ENCODE assay signal across 16 cellular contexts in the genomic region with DNA sequence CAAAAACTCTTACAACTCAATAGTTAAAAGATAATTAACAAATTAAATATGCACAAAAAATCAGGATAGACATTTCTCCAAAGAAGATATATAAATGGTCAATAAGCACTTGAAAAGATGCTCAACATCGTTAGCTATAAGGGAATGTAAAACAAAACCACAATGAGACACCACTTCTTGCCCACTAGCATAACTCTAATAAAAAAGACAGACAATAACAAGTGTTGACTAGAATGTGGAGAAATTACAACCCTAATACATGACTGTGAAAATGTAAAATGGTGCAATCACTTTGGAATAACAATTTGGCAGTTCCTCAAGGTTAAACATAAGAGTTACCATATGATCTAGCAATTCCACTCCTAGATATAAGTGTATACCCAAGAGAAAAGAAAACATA.
DNase-seq lines count a peak whose midpoint lies in the region; ATAC-seq and TF ChIP-seq lines count a peak whose summit lies in the region.
"Had no signal": no experiment of that assay in that cellular context is flagged by ENCODE, and none has a peak within 500 bp of the region (broad histone marks: within the 10 kb centered on the region; RNA-seq: fewer than 3 reads in every experiment).

No MANE protein-coding gene starts in this region.

- H3K4me1 ChIP-seq in HEK293 (ENCODE audit: control insufficient read depth, insufficient read depth, low read length): peaks cover 2% of the 10 kb centered on the region; the same call in 1 of the 2 replicates
- no peaks in the 10 kb centered on the region for H3K4me1 ChIP-seq in PC-3 (ENCODE audit: insufficient read depth, low read length)

- no peak overlapping the region for H3K4me2 ChIP-seq in PC-3 (ENCODE audit: low read length)
- H3K4me2 ChIP-seq: BLaER1 treated with 17β-estradiol and CSF1 and Interleukin-3, amounts not matched to agents 10 nM and 100 nM had no signal

- ATAC-seq in GM19395 (IDR thresholded peaks at IDR 0.05; ENCODE audit: unreplicated experiment) (no peak), HG03469 (IDR thresholded peaks at IDR 0.05; ENCODE audit: unreplicated experiment) (no peak), HG03196 (IDR thresholded peaks at IDR 0.05; ENCODE audit: unreplicated experiment) (no peak), PC-3 (no peak)

- no peak overlapping the region for H2AFZ ChIP-seq in PC-3 (ENCODE audit: low read length)

- H3K9me3 ChIP-seq in HEK293 (ENCODE audit: control insufficient read depth, insufficient read depth, low read depth, low read length) (no peaks in the 10 kb centered on the region), PC-3 (ENCODE audit: low read length) (no peaks in the 10 kb centered on the region)
- H3K9me3 ChIP-seq: BLaER1 treated with 17β-estradiol and CSF1 and Interleukin-3, amounts not matched to agents 10 nM and 100 nM had no signal

- POLR2A ChIA-PET in HEK293 (lab: Yijun Ruan, JAX) (no interaction called here), PC-3 (lab: Charles Lee; ENCODE audit: unreplicated experiment) (no interaction called here)

- no peak overlapping the region for H3K9ac ChIP-seq in PC-3 (ENCODE audit: low read length)
- H3K9ac ChIP-seq: BLaER1 treated with 17β-estradiol and CSF1 and Interleukin-3, amounts not matched to agents 10 nM and 100 nM had no signal

- H3K36me3 ChIP-seq in HEK293 (ENCODE audit: control insufficient read depth in 2 of 2, insufficient read depth in 1 of 2, low read length in 2 of 2): no peaks in the 10 kb centered on the region
- no peaks in the 10 kb centered on the region for H3K36me3 ChIP-seq in PC-3 (ENCODE audit: low read depth, low read length)
- H3K36me3 ChIP-seq: BLaER1 treated with 17β-estradiol and CSF1 and Interleukin-3, amounts not matched to agents 10 nM and 100 nM had no signal

- no peaks in the 10 kb centered on the region for H3K79me2 ChIP-seq in PC-3 (ENCODE audit: low read length)

- peaks cover 5% of the 10 kb centered on the region; the same call in 1 of the 2 replicates for H3K27me3 ChIP-seq in PC-3 (ENCODE audit: low read length)
- H3K27me3 ChIP-seq: BLaER1 treated with 17β-estradiol and CSF1 and Interleukin-3, amounts not matched to agents 10 nM and 100 nM had no signal

- H3K4me3 ChIP-seq in HEK293 (ENCODE audit: low read depth, low read length): no peak overlapping the region
- H3K4me3 ChIP-seq in foreskin fibroblast (ENCODE audit: low read depth in 1 of 2, low read length in 2 of 2): no peak overlapping the region
- no peak overlapping the region for H3K4me3 ChIP-seq in PC-3 (ENCODE audit: low read length)
- H3K4me3 ChIP-seq: BLaER1 treated with 17β-estradiol and CSF1 and Interleukin-3, amounts not matched to agents 10 nM and 100 nM had no signal

- no peaks in the 10 kb centered on the region for H3F3A ChIP-seq in PC-3 (ENCODE audit: low read length, unreplicated experiment)

- no peaks in the 10 kb centered on the region for H3K9me2 ChIP-seq in PC-3 (replicated peaks; ENCODE audit: low read length)

- intact Hi-C loops in PC-3 (cut with micrococcal nuclease): no loop called here

- H4K20me1 ChIP-seq in PC-3 (ENCODE audit: low read length): no peaks in the 10 kb centered on the region
- H4K20me1 ChIP-seq: BLaER1 treated with 17β-estradiol and CSF1 and Interleukin-3, amounts not matched to agents 10 nM and 100 nM had no signal

- BruUV-seq in PC-3 (replicated peaks; lab: Mats Ljungman, UMichigan): no TSS peak

- peak; percentile 20 for DNase-seq in EH (ENCODE audit: low read depth)
- DNase-seq in amniotic epithelial cell (ENCODE audit: low read depth): peak; percentile 70
- DNase-seq in foreskin fibroblast: peak; percentile 6 to 19
- no peak for DNase-seq in PC-3
- DNase-seq: 8988T; CD8-positive, alpha-beta memory T cell; COR-L47; GDM1; HCEC 1CT; HFFc6 had no signal

- H3K27ac ChIP-seq in HEK293 (ENCODE audit: extremely low read depth, low read depth, low read length): no peak overlapping the region
- H3K27ac ChIP-seq in PC-3 (ENCODE audit: low read length): no peak overlapping the region
- H3K27ac ChIP-seq: BLaER1 treated with 17β-estradiol and CSF1 and Interleukin-3, amounts not matched to agents 10 nM and 100 nM; HL-60 had no signal

- no peak for TF ChIP-seq CTCF in HEK293 (tag by site-specific recombination; IDR thresholded peaks at IDR 0.05)
- no peak for TF ChIP-seq CTCF in foreskin fibroblast (IDR thresholded peaks at IDR 0.05; ENCODE audit: low read depth, low read length)
- no peak for TF ChIP-seq CTCF in PC-3 (conservative IDR thresholded peaks at IDR 0.05; ENCODE audit: low read depth, low read length)

- CTCF ChIA-PET in HEK293 (lab: Yijun Ruan, JAX): no interaction called here
- CTCF ChIA-PET in PC-3 (lab: Charles Lee): no interaction called here

TF ChIP-seq in HEK293, 187 proteins besides CTCF, POLR2A, EP300 and RAD21:
- peak; percentile 37; the same call in 1 of the 2 replicates for TF ChIP-seq ZNF140 (tag by site-specific recombination; IDR thresholded peaks at IDR 0.05)
- TF ChIP-seq ZNF48 (tag by site-specific recombination; IDR thresholded peaks at IDR 0.05): no peak
